9 cellular contexts compared by ENCODE assay signal in the genomic region with DNA sequence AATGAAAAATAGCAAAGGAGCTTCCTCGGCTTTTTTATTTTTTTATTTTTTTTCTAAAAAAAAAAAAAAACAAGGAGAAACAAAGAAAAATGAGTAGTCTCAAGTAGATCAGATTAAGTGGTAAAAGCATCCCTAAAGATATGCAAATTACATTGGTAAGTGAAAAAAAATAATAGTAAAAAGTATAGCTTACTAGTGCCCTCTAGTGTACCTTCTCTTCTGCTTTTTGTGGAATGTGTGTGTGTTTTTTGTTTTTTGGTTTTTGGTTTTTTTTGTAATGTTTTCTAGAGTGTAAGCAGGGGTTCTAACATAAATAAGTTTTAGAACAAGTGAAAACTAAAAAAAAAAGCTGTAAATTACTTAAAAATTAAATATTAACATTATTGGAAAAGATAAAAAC.
DNase-seq lines count a peak whose midpoint lies in the region; ATAC-seq and TF ChIP-seq lines count a peak whose summit lies in the region.
"Had no signal": no experiment of that assay in that cellular context is flagged by ENCODE, and none has a peak within 500 bp of the region (broad histone marks: within the 10 kb centered on the region; RNA-seq: fewer than 3 reads in every experiment).

No MANE protein-coding gene starts in this region.

- H3K27me3 ChIP-seq in IMR-90 (ENCODE audit: control insufficient read depth, insufficient read depth, low read length): no peaks in the 10 kb centered on the region
- H3K27me3 ChIP-seq in Panc1 (ENCODE audit: control insufficient read depth, insufficient read depth, low read length): no peaks in the 10 kb centered on the region
- no peaks in the 10 kb centered on the region for H3K27me3 ChIP-seq in hepatocyte
- H3K27me3 ChIP-seq: esophagus squamous epithelium had no signal

- TF ChIP-seq CTCF in CD14-positive monocyte (IDR thresholded peaks at IDR 0.05) (peak; percentile 14), IMR-90 (conservative IDR thresholded peaks at IDR 0.05; ENCODE audit: low read depth, low read length) (peak; percentile 20; the same call in 1 of the 2 replicates), Panc1 (IDR thresholded peaks at IDR 0.05) (peak; percentile 35; the same call in 1 of the 2 replicates), hepatocyte (IDR thresholded peaks at IDR 0.05; ENCODE audit: poor library complexity) (peak; percentile 69)

- H3K4me3 ChIP-seq in IMR-90 (ENCODE audit: insufficient read depth, low read depth, low read length) (no peak overlapping the region), Panc1 (ENCODE audit: low read depth in 2 of 2, low read length in 2 of 2) (no peak overlapping the region), hepatocyte (no peak overlapping the region)
- H3K4me3 ChIP-seq: esophagus squamous epithelium had no signal

- H2AFZ ChIP-seq in IMR-90 (replicated peaks; ENCODE audit: low read length, poor library complexity): no peak overlapping the region
- H2AFZ ChIP-seq in hepatocyte: no peak overlapping the region

- H2BK5ac ChIP-seq in IMR-90 (ENCODE audit: low read depth, low read length, poor library complexity, severe bottlenecking): no peak overlapping the region

- DNase-seq in CD14-positive monocyte (ENCODE audit: low spot score): no peak
- DNase-seq in IMR-90: no peak
- no peak for DNase-seq in Panc1 (ENCODE audit: low read depth, low spot score)
- peak; percentile 11 for DNase-seq in hepatocyte (ENCODE audit: low spot score)
- no peak for DNase-seq in HK-2 (ENCODE audit: unreplicated experiment)
- DNase-seq in activated T-cell treated with anti-CD3 and anti-CD28 coated beads, Interleukin-2, amount 50 U/mL, for 1 hour: no peak
- no peak for DNase-seq in activated naive CD8-positive, alpha-beta T cell treated with anti-CD3 and anti-CD28 coated beads for 36 hours
- DNase-seq: esophagus squamous epithelium had no signal

- H4K5ac ChIP-seq in IMR-90 (ENCODE audit: low read depth, low read length): no peak overlapping the region

- H3K4me1 Mint-ChIP-seq in CD14-positive monocyte: no peaks in the 10 kb centered on the region
- H3K4me1 Mint-ChIP-seq in activated naive CD8-positive, alpha-beta T cell treated with anti-CD3 and anti-CD28 coated beads for 36 hours: no peaks in the 10 kb centered on the region

- no peak overlapping the region for H2BK15ac ChIP-seq in IMR-90 (ENCODE audit: low read depth, low read length)

- H3K36me3 ChIP-seq in IMR-90 (ENCODE audit: control insufficient read depth, insufficient read depth, low read length) (no peaks in the 10 kb centered on the region), Panc1 (ENCODE audit: control insufficient read depth, insufficient read depth, low read length) (no peaks in the 10 kb centered on the region), hepatocyte (replicated peaks; ENCODE audit: insufficient read depth, low read depth) (no peaks in the 10 kb centered on the region)
- H3K36me3 ChIP-seq: esophagus squamous epithelium had no signal

- no peak for TF ChIP-seq POLR2A in IMR-90 (IDR thresholded peaks at IDR 0.05; ENCODE audit: low read depth, low read length)

- H3K4me1 ChIP-seq in IMR-90 (ENCODE audit: control insufficient read depth, insufficient read depth, low read length) (no peaks in the 10 kb centered on the region), Panc1 (ENCODE audit: control insufficient read depth, insufficient read depth, low read length) (no peaks in the 10 kb centered on the region), hepatocyte (ENCODE audit: insufficient read depth) (no peaks in the 10 kb centered on the region)
- H3K4me1 ChIP-seq: esophagus squamous epithelium had no signal

- no peaks in the 10 kb centered on the region for H3K79me2 ChIP-seq in hepatocyte

- no peak overlapping the region for H3K23ac ChIP-seq in IMR-90 (ENCODE audit: low read depth, low read length)

- no peak overlapping the region for H4K8ac ChIP-seq in IMR-90 (ENCODE audit: low read depth in 2 of 2, low read length in 2 of 2)

- no peaks in the 10 kb centered on the region for H3K36me3 Mint-ChIP-seq in CD14-positive monocyte
- H3K36me3 Mint-ChIP-seq in activated naive CD8-positive, alpha-beta T cell treated with anti-CD3 and anti-CD28 coated beads for 36 hours: no peaks in the 10 kb centered on the region

- H3K27ac ChIP-seq in IMR-90 (ENCODE audit: insufficient read depth, low read length) (no peak overlapping the region), Panc1 (ENCODE audit: low read length) (no peak overlapping the region), hepatocyte (no peak overlapping the region)
- H3K27ac ChIP-seq: esophagus squamous epithelium had no signal

- no peak overlapping the region for H4K91ac ChIP-seq in IMR-90 (ENCODE audit: insufficient read depth, low read depth, low read length)

- no peak overlapping the region for H2BK120ac ChIP-seq in IMR-90 (ENCODE audit: low read depth, low read length)

- TF ChIP-seq RAD21 in IMR-90 (IDR thresholded peaks at IDR 0.05; ENCODE audit: low read length): no peak

- no peak for ATAC-seq in IMR-90 (ENCODE audit: low read depth)
- ATAC-seq in Panc1: no peak
- no peak for ATAC-seq in HG03159 (IDR thresholded peaks at IDR 0.05; ENCODE audit: unreplicated experiment)

- dilution Hi-C loops in IMR-90 (cut with HindIII; ENCODE audit: low sequenced_read_pairs, unreplicated experiment): no loop called here

- H3K14ac ChIP-seq in IMR-90 (replicated peaks; ENCODE audit: low read depth, low read length): no peak overlapping the region

- H3K18ac ChIP-seq in IMR-90 (ENCODE audit: low read depth, low read length): no peak overlapping the region

- H3K9me3 ChIP-seq in IMR-90 (ENCODE audit: control insufficient read depth, insufficient read depth, low read length) (no peaks in the 10 kb centered on the region; the same call in 1 of the 2 replicates), Panc1 (ENCODE audit: control insufficient read depth, insufficient read depth, low read depth, low read length) (no peaks in the 10 kb centered on the region), hepatocyte (ENCODE audit: low read depth) (no peaks in the 10 kb centered on the region)
- H3K9me3 ChIP-seq: esophagus squamous epithelium had no signal

- no CpG with 5 or more reads among the region's 1 CpG for WGBS in IMR-90 (ENCODE audit: extremely low coverage in 2 of 2, insufficient read length in 1 of 2), 2 experiments
- 54% methylated on average over 1 of the region's 1 CpG for WGBS in hepatocyte (ENCODE audit: low lambda C conversion rate, missing lambda C conversion rate)

- no peak overlapping the region for H3K4ac ChIP-seq in IMR-90 (ENCODE audit: low read depth, low read length)

- H2AK5ac ChIP-seq in IMR-90 (ENCODE audit: low read depth, low read length): no peak overlapping the region

- no peak overlapping the region for H3K4me3 Mint-ChIP-seq in CD14-positive monocyte
- H3K4me3 Mint-ChIP-seq in activated naive CD8-positive, alpha-beta T cell treated with anti-CD3 and anti-CD28 coated beads for 36 hours: no peak overlapping the region

- no peaks in the 10 kb centered on the region for H3K79me1 ChIP-seq in IMR-90 (ENCODE audit: low read depth in 1 of 2, low read length in 2 of 2)

- H3K4me2 ChIP-seq in IMR-90 (ENCODE audit: low read depth, low read length) (no peak overlapping the region), hepatocyte (no peak overlapping the region)

- POLR2A ChIA-PET in IMR-90 (lab: Charles Lee; ENCODE audit: unreplicated experiment): no interaction called here
- POLR2A ChIA-PET in Panc1 (lab: Charles Lee): no interaction called here

- H4K20me1 ChIP-seq in IMR-90 (ENCODE audit: insufficient read depth, low read length) (no peaks in the 10 kb centered on the region), hepatocyte (ENCODE audit: insufficient read depth, poor library complexity, severe bottlenecking) (no peaks in the 10 kb centered on the region)

- in situ Hi-C loops in IMR-90 (cut with MboI; ENCODE audit: low sequenced_read_pairs): no loop called here
- in situ Hi-C loops in Panc1 (cut with HindIII; ENCODE audit: low pct_unique_long_range_greater_than_20kb, low sequenced_read_pairs): no loop called here

- BruUV-seq in IMR-90 (replicated peaks; lab: Mats Ljungman, UMichigan) (no TSS peak), Panc1 (replicated peaks; lab: Mats Ljungman, UMichigan) (no TSS peak)

- H3K9me3 Mint-ChIP-seq in CD14-positive monocyte: peaks cover 0 to 2% (median 0%) of the 10 kb centered on the region in 7 donors
- H3K9me3 Mint-ChIP-seq in activated naive CD8-positive, alpha-beta T cell treated with anti-CD3 and anti-CD28 coated beads for 36 hours: peaks cover 3% of the 10 kb centered on the region

- no peak overlapping the region for H2AK9ac ChIP-seq in IMR-90 (replicated peaks; ENCODE audit: low read depth, low read length, poor library complexity)

- CTCF ChIA-PET in IMR-90 (lab: Yijun Ruan, JAX) (interaction anchor here (0.6 kb wide), 1 partner anchor 103 kb away, joined by 4 read pairs; no protein-coding TSS in a partner anchor), Panc1 (lab: Charles Lee) (interaction anchor here (0.6 to 0.7 kb wide), 2 partner anchors 23 to 98 kb away, joined by 3 to 6 read pairs; no protein-coding TSS in a partner anchor)

- no peaks in the 10 kb centered on the region for H3K9me1 ChIP-seq in IMR-90 (ENCODE audit: insufficient read depth, low read length)

- H3K9me2 ChIP-seq in hepatocyte (replicated peaks; ENCODE audit: insufficient read depth): no peaks in the 10 kb centered on the region

- H3K9ac ChIP-seq in IMR-90 (ENCODE audit: low read depth, low read length): no peak overlapping the region

- intact Hi-C loops in CD14-positive monocyte (cut with micrococcal nuclease) (no loop called here), IMR-90 (cut with micrococcal nuclease) (no loop called here), Panc1 (cut with micrococcal nuclease; ENCODE audit: unreplicated experiment) (loop anchor here (10.0 kb wide), 1 partner anchor 527 kb away; no protein-coding TSS in a partner anchor)

- no peak overlapping the region for H3K56ac ChIP-seq in IMR-90 (ENCODE audit: extremely low read depth, insufficient read depth, low read length)

- H2BK20ac ChIP-seq in IMR-90 (ENCODE audit: low read depth, low read length): no peak overlapping the region

- no peak overlapping the region for H3K27ac Mint-ChIP-seq in CD14-positive monocyte
- no peak overlapping the region for H3K27ac Mint-ChIP-seq in activated naive CD8-positive, alpha-beta T cell treated with anti-CD3 and anti-CD28 coated beads for 36 hours

- H3K27me3 Mint-ChIP-seq in CD14-positive monocyte (ENCODE audit: low read depth in 3 of 3): no peaks in the 10 kb centered on the region
- H3K27me3 Mint-ChIP-seq in activated naive CD8-positive, alpha-beta T cell treated with anti-CD3 and anti-CD28 coated beads for 36 hours: no peaks in the 10 kb centered on the region

TF ChIP-seq in IMR-90, 13 proteins besides CTCF, POLR2A, EP300 and RAD21 (continues in another document):
- no peak for TF ChIP-seq RCOR1 (IDR thresholded peaks at IDR 0.05; ENCODE audit: insufficient replicate concordance, low read length)
- no peak for TF ChIP-seq NFE2L2 (IDR thresholded peaks at IDR 0.05; ENCODE audit: low read depth, low read length)

Comparison
In these comparisons a context has a peak if more than half of its experiments do, and no peak if none do; other contexts are left out.
1. CTCF ChIP-seq: peak in every context shown above with its lines; median percentile 69 in hepatocyte; 35 in Panc1; 20 in IMR-90; 14 in CD14-positive monocyte.